Comparison of ENCODE assay signal across 1 cellular context in the genomic region with DNA sequence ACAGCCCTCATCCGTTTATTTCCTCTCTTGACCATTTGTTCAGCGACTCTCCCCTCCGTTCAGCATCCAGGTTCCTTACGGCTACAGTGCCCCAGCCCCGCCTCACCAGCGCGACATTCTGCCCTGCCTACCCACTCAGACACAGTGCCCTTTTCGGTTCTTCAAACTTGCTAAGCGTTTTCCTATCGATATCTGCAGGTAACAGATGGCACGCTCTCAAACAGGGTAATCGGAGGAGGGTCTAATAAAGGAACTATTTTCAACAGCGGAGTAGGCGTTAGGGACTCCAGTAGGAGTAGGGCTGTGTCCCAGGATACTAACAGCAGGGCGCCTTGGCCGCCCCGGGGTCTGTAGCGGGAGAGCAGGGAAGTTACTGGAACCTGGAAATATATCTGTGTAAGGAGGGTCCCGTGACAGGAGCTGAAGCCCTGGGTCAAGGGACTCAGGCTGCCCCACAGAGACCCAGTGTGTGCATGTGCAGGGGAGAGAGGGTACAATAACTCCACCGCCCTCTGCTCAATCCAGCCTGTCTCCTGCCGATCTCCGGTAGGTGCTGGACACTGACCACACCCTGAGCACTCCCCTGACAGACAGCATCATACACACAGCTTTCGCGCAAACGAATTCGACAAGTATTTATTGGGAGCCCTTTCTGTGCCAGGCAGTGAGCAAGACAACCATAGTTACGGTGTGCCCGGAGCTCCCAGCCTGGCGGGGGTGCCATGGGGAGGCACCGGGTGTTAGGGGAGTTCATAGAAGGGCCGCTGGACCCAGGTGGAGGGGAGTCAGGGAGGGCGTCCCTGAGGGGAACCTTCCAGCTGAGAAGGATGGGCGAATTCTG.
A peak's percentile ranks its signal among the peaks of the same experiment; 100 is the strongest.
TF ChIP-seq lines count a peak whose summit lies in the region.

No MANE protein-coding gene starts in this region.

TF ChIP-seq in HepG2, 621 proteins besides CTCF, POLR2A, EP300 and RAD21:
- TF ChIP-seq EZH2 (conservative IDR thresholded peaks at IDR 0.05; ENCODE audit: low read depth, low read length) (peak; percentile 52; the same call in 1 of the 2 replicates), ZFY (CRISPR knock-in tag; IDR thresholded peaks at IDR 0.05) (0 out of 2 replicates have a peak, but pooled peaks have one; percentile 2), ZNF792 (CRISPR knock-in tag; IDR thresholded peaks at IDR 0.05) (no peak), ZNF414 (CRISPR knock-in tag; IDR thresholded peaks at IDR 0.05) (no peak), ZNF235 (CRISPR knock-in tag; IDR thresholded peaks at IDR 0.05; ENCODE audit: borderline replicate concordance) (no peak)
- TF ChIP-seq, protein P1, sequence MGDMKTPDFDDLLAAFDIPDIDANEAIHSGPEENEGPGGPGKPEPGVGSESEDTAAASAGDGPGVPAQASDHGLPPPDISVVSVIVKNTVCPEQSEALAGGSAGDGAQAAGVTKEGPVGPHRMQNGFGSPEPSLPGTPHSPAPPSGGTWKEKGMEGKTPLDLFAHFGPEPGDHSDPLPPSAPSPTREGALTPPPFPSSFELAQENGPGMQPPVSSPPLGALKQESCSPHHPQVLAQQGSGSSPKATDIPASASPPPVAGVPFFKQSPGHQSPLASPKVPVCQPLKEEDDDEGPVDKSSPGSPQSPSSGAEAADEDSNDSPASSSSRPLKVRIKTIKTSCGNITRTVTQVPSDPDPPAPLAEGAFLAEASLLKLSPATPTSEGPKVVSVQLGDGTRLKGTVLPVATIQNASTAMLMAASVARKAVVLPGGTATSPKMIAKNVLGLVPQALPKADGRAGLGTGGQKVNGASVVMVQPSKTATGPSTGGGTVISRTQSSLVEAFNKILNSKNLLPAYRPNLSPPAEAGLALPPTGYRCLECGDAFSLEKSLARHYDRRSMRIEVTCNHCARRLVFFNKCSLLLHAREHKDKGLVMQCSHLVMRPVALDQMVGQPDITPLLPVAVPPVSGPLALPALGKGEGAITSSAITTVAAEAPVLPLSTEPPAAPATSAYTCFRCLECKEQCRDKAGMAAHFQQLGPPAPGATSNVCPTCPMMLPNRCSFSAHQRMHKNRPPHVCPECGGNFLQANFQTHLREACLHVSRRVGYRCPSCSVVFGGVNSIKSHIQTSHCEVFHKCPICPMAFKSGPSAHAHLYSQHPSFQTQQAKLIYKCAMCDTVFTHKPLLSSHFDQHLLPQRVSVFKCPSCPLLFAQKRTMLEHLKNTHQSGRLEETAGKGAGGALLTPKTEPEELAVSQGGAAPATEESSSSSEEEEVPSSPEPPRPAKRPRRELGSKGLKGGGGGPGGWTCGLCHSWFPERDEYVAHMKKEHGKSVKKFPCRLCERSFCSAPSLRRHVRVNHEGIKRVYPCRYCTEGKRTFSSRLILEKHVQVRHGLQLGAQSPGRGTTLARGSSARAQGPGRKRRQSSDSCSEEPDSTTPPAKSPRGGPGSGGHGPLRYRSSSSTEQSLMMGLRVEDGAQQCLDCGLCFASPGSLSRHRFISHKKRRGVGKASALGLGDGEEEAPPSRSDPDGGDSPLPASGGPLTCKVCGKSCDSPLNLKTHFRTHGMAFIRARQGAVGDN (CRISPR knock-in tag; IDR thresholded peaks at IDR 0.05), result 0 out of 2 replicates have a peak, but pooled peaks have one; percentile 1
